In genomic region chr9:124180557-124180956, GRCh38 we compare ENCODE assay signal across 10 cellular contexts.
DNase-seq lines count a peak whose midpoint lies in the region; ATAC-seq and TF ChIP-seq lines count a peak whose summit lies in the region.
"Had no signal": no experiment of that assay in that cellular context is flagged by ENCODE, and none has a peak within 500 bp of the region (broad histone marks: within the 10 kb centered on the region; RNA-seq: fewer than 3 reads in every experiment).

No MANE protein-coding gene starts in this region.

- TF ChIP-seq CTCF in GM23338 (conservative IDR thresholded peaks at IDR 0.05; ENCODE audit: low read depth in 2 of 2) (no peak), fibroblast of pulmonary artery (IDR thresholded peaks at IDR 0.05; ENCODE audit: low read length, missing control alignments) (no peak), smooth muscle cell (IDR thresholded peaks at IDR 0.05; ENCODE audit: borderline replicate concordance, insufficient read depth, poor library complexity, severe bottlenecking) (no peak), colonic mucosa (IDR thresholded peaks at IDR 0.05) (no peak)

- H3K27ac Mint-ChIP-seq in GM23338, result no peak overlapping the region
- H3K27ac Mint-ChIP-seq: activated T-cell treated with anti-CD3 and anti-CD28 coated beads, Interleukin-2, amount 50 U/mL, for 24 hours had no signal

- no peaks in the 10 kb centered on the region for H4K20me1 ChIP-seq in GM23338 (replicated peaks; ENCODE audit: insufficient read depth)
- no peaks in the 10 kb centered on the region for H4K20me1 ChIP-seq in smooth muscle cell (ENCODE audit: low read depth)

- H2AFZ ChIP-seq in GM23338, result 0 out of 2 replicates have a peak overlapping the region, but pooled peaks have one; percentile 28
- no peak overlapping the region for H2AFZ ChIP-seq in smooth muscle cell (ENCODE audit: low read depth)

- peaks cover 1% of the 10 kb centered on the region for H3K27me3 Mint-ChIP-seq in GM23338 (ENCODE audit: insufficient read depth, low read depth, poor library complexity)

- no peaks in the 10 kb centered on the region; the same call in 2 of the 3 replicates for H3K9me3 Mint-ChIP-seq in GM23338
- H3K9me3 Mint-ChIP-seq: activated T-cell treated with anti-CD3 and anti-CD28 coated beads, Interleukin-2, amount 50 U/mL, for 24 hours had no signal

- H3K9ac ChIP-seq in smooth muscle cell (ENCODE audit: low read depth) (no peak overlapping the region), colonic mucosa (ENCODE audit: low read depth in 2 of 2, low read length in 2 of 2) (no peak overlapping the region)

- H3K27ac ChIP-seq in GM23338 (ENCODE audit: low read depth), result no peak overlapping the region
- no peak overlapping the region for H3K27ac ChIP-seq in smooth muscle cell (ENCODE audit: low read depth)
- no peak overlapping the region for H3K27ac ChIP-seq in colonic mucosa

- no peaks in the 10 kb centered on the region for H3K9me3 ChIP-seq in smooth muscle cell (replicated peaks; ENCODE audit: low read depth)
- no peaks in the 10 kb centered on the region for H3K9me3 ChIP-seq in colonic mucosa

- H3K4me3 ChIP-seq in GM23338, result no peak overlapping the region
- H3K4me3 ChIP-seq in fibroblast of pulmonary artery (replicated peaks; ENCODE audit: low read depth, low read length), result no peak overlapping the region
- no peak overlapping the region for H3K4me3 ChIP-seq in smooth muscle cell
- no peak overlapping the region for H3K4me3 ChIP-seq in colonic mucosa

- H3K36me3 Mint-ChIP-seq in GM23338 (ENCODE audit: low read depth), result no peaks in the 10 kb centered on the region

- H3K36me3 ChIP-seq in GM23338 (ENCODE audit: insufficient read depth), result no peaks in the 10 kb centered on the region
- H3K36me3 ChIP-seq in smooth muscle cell (ENCODE audit: low read depth), result no peaks in the 10 kb centered on the region
- H3K36me3 ChIP-seq in colonic mucosa, result no peaks in the 10 kb centered on the region

- DNase-seq in GM23338 (ENCODE audit: low spot score) (no peak), NCI-H446 (lab: John Stamatoyannopoulos, UW) (peak; percentile 7 to 78), fibroblast of pulmonary artery (ENCODE audit: low read depth) (peak; percentile 62), smooth muscle cell (lab: John Stamatoyannopoulos, UW; ENCODE audit: unreplicated experiment) (peak; percentile 32), NOMO-1 treated with DMSO at 0.1 percent for 48 hours (lab: John Stamatoyannopoulos, UW; ENCODE audit: unreplicated experiment) (no peak), colonic mucosa (no peak)
- DNase-seq: activated T-cell treated with anti-CD3 and anti-CD28 coated beads, Interleukin-2, amount 50 U/mL, for 24 hours; kidney glomerular epithelial cell had no signal

- H3K79me2 ChIP-seq in GM23338 (replicated peaks; ENCODE audit: insufficient read depth), result no peaks in the 10 kb centered on the region
- no peaks in the 10 kb centered on the region for H3K79me2 ChIP-seq in smooth muscle cell (ENCODE audit: low read depth)

- intact Hi-C loops in colonic mucosa (cut with DNase I), result no loop called here

- ATAC-seq in GM23338 (peak; percentile 35; the same call in 2 of the 3 replicates), HG02642 (IDR thresholded peaks at IDR 0.05; ENCODE audit: poor library complexity, unreplicated experiment) (no peak), HG03108 (IDR thresholded peaks at IDR 0.05; ENCODE audit: unreplicated experiment) (no peak)

- no peaks in the 10 kb centered on the region for H3K27me3 ChIP-seq in GM23338 (ENCODE audit: insufficient read depth)
- peaks cover 25% of the 10 kb centered on the region for H3K27me3 ChIP-seq in smooth muscle cell (ENCODE audit: low read depth)
- no peaks in the 10 kb centered on the region for H3K27me3 ChIP-seq in colonic mucosa

- H3F3A ChIP-seq in GM23338 (replicated peaks; ENCODE audit: low read depth), result no peaks in the 10 kb centered on the region
- no peaks in the 10 kb centered on the region for H3F3A ChIP-seq in smooth muscle cell (ENCODE audit: low read depth)

- no peak overlapping the region for H3K4me3 Mint-ChIP-seq in GM23338
- H3K4me3 Mint-ChIP-seq: activated T-cell treated with anti-CD3 and anti-CD28 coated beads, Interleukin-2, amount 50 U/mL, for 24 hours had no signal

- WGBS in smooth muscle cell (ENCODE audit: low lambda C conversion rate), result 70% methylated on average over 7 of the region's 7 CpGs

- no peaks in the 10 kb centered on the region for H3K4me1 Mint-ChIP-seq in GM23338

- H3K4me1 ChIP-seq in GM23338 (ENCODE audit: insufficient read depth) (no peaks in the 10 kb centered on the region), smooth muscle cell (ENCODE audit: low read depth) (no peaks in the 10 kb centered on the region), colonic mucosa (no peaks in the 10 kb centered on the region)

- H3K4me2 ChIP-seq in GM23338, result no peak overlapping the region
- no peak overlapping the region for H3K4me2 ChIP-seq in smooth muscle cell

- no peaks in the 10 kb centered on the region for H3K9me2 ChIP-seq in GM23338 (ENCODE audit: insufficient read depth)

TF ChIP-seq in GM23338, 12 proteins besides CTCF, POLR2A, EP300 and RAD21:
- no peak for TF ChIP-seq NANOG (IDR thresholded peaks at IDR 0.05; ENCODE audit: borderline replicate concordance)
- TF ChIP-seq CREB1 (CRISPR knock-in tag; IDR thresholded peaks at IDR 0.05; ENCODE audit: low read depth), result no peak
- no peak for TF ChIP-seq EZH2phosphoT487 (IDR thresholded peaks at IDR 0.05; ENCODE audit: unreplicated experiment)
- no peak for TF ChIP-seq JUNB (IDR thresholded peaks at IDR 0.05; ENCODE audit: unreplicated experiment)

Comparison
In these comparisons a context has a peak if more than half of its experiments do, and no peak if none do; other contexts are left out.
1. DNase-seq: peak in NCI-H446 (2 of 2), fibroblast of pulmonary artery (single experiment) and smooth muscle cell (single experiment); none in GM23338 (single experiment), NOMO-1 treated with DMSO at 0.1 percent for 48 hours (single experiment) and colonic mucosa (single experiment).